1 cellular context compared by ENCODE assay signal in the genomic region with DNA sequence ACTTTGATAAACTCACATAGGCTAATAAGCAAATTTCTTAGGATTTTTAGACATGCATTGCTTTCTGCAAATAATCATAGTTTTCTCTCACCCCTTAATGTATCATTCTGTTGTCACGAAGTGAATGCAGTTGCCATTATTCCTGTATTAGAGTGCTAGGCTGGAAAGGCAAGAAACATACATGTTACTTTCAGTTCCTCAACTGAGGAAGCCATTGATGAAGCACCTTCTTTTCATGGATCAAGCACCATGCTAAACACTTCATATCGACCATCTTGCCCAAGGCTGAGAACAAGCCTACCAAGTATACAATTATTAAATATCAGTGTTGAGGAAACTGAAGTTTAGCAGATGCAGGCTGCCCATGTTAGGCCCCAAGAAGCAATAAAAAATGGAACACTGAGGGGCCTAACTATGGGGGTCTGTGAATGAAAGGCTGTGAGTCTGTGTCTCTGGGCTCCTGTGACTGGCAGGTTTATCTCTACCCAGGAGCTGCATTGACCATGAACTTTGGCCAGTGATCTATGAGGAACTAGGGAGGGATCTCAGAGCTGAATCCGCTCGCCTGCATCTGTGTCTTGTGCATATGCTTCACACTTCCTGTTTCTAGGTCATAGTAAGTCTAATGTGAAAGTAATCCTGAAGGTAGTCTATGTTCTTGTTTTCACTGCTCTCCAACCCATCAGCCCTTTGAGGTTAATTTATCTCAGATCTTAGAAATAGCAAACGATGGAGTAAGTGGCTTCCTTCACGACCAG.
TF ChIP-seq lines count a peak whose summit lies in the region.

No MANE protein-coding gene starts in this region.

TF ChIP-seq in GM12878, 131 proteins besides CTCF, POLR2A, EP300 and RAD21 (continued from another document):
- TF ChIP-seq, protein P1, sequence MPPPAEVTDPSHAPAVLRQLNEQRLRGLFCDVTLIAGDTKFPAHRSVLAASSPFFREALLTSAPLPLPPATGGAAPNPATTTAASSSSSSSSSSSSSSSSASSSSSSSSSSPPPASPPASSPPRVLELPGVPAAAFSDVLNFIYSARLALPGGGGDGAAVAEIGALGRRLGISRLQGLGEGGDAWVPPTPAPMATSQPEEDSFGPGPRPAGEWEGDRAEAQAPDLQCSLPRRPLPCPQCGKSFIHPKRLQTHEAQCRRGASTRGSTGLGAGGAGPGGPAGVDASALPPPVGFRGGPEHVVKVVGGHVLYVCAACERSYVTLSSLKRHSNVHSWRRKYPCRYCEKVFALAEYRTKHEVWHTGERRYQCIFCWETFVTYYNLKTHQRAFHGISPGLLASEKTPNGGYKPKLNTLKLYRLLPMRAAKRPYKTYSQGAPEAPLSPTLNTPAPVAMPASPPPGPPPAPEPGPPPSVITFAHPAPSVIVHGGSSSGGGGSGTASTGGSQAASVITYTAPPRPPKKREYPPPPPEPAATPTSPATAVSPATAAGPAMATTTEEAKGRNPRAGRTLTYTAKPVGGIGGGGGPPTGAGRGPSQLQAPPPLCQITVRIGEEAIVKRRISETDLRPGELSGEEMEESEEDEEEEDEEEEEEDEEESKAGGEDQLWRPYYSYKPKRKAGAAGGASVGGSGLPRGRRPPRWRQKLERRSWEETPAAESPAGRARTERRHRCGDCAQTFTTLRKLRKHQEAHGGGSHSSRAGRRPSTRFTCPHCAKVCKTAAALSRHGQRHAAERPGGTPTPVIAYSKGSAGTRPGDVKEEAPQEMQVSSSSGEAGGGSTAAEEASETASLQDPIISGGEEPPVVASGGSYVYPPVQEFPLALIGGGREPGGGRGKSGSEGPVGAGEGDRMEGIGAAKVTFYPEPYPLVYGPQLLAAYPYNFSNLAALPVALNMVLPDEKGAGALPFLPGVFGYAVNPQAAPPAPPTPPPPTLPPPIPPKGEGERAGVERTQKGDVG (CRISPR knock-in tag; IDR thresholded peaks at IDR 0.05), result no peak
- TF ChIP-seq MEF2B (IDR thresholded peaks at IDR 0.05; ENCODE audit: partially characterized antibody, poor library complexity, severe bottlenecking), result no peak
- TF ChIP-seq SMARCA5 (IDR thresholded peaks at IDR 0.05), result peak; percentile 28; the same call in 1 of the 2 replicates
